8 cellular contexts compared by ENCODE assay signal in genomic region chr1:44786138-44786840, GRCh38. TPM values are rescaled to one million over a fixed set of nuclear protein-coding genes. Genes with fewer than 3 reads are reported as not detected.
DNase-seq lines count a peak whose midpoint lies in the region; TF ChIP-seq lines count a peak whose summit lies in the region.

No MANE protein-coding gene starts in this region.

- H3K36me3 ChIP-seq in esophagus (ENCODE audit: control insufficient read depth in 2 of 2, insufficient read depth in 2 of 2, low read length in 1 of 2): peaks cover 0 to 2% of the 10 kb centered on the region in 2 donors
- H3K36me3 ChIP-seq in muscle layer of duodenum (ENCODE audit: control insufficient read depth in 1 of 2, insufficient read depth in 2 of 2, low read length in 2 of 2): peaks cover 0 to 5% of the 10 kb centered on the region in 2 donors

- H3K4me1 ChIP-seq in esophagus (ENCODE audit: control insufficient read depth in 2 of 2, insufficient read depth in 2 of 2, low read length in 1 of 2): peaks cover 0 to 7% of the 10 kb centered on the region in 2 donors
- peaks cover 11 to 21% of the 10 kb centered on the region in 2 donors for H3K4me1 ChIP-seq in muscle layer of duodenum (ENCODE audit: control insufficient read depth in 1 of 2, insufficient read depth in 2 of 2, low read length in 2 of 2)

- TF ChIP-seq POLR2A in GM19193 (IDR thresholded peaks at IDR 0.05; ENCODE audit: extremely low read depth, insufficient read depth, insufficient read length): peak; percentile 34

- no peaks in the 10 kb centered on the region for H3K27me3 ChIP-seq in esophagus (ENCODE audit: control insufficient read depth in 1 of 2, insufficient read depth in 2 of 2, low read length in 2 of 2)
- no peaks in the 10 kb centered on the region for H3K27me3 ChIP-seq in muscle layer of duodenum (ENCODE audit: low read depth, low read length)

- peak overlapping the region; percentile 57 to 69 for H3K27ac ChIP-seq in esophagus (ENCODE audit: low read depth in 2 of 2, low read length in 1 of 2)
- H3K27ac ChIP-seq in muscle layer of duodenum (ENCODE audit: low read length): no peak overlapping the region
- H3K27ac ChIP-seq in substantia nigra (ENCODE audit: low read depth, low read length, poor library complexity, severe bottlenecking): no peak overlapping the region

- DNase-seq in AG09319 (ENCODE audit: extremely low read depth, low read depth) (no peak), NCI-H1048 (lab: John Stamatoyannopoulos, UW) (peak; percentile 62), activated T-cell treated with anti-CD3 and anti-CD28 coated beads for 1 hour (ENCODE audit: low read depth) (peak; percentile 70), substantia nigra (lab: John Stamatoyannopoulos, UW) (peak in 25 of 49 donors; percentile 11 to 69 (median 33)), dedifferentiated amniotic fluid mesenchymal stem cell (ENCODE audit: extremely low spot score) (no peak)

- H3K9me3 ChIP-seq in esophagus (ENCODE audit: control insufficient read depth in 2 of 2, insufficient read depth in 1 of 2, low read depth in 1 of 2, low read length in 1 of 2): no peaks in the 10 kb centered on the region
- H3K9me3 ChIP-seq in muscle layer of duodenum (ENCODE audit: control insufficient read depth in 1 of 2, low read length in 2 of 2): no peaks in the 10 kb centered on the region

- H3K4me3 ChIP-seq in esophagus (ENCODE audit: low read depth in 1 of 2, low read length in 2 of 2) (peak overlapping the region; percentile 45 to 55), muscle layer of duodenum (ENCODE audit: low read depth in 1 of 2, low read length in 2 of 2) (peak overlapping the region; percentile 55 to 66)

- peak; percentile 100 for TF ChIP-seq CTCF in AG09319 (IDR thresholded peaks at IDR 0.05; ENCODE audit: low read depth, low read length)

- 7 to 8% methylated on average over 49 of the region's 49 CpGs for WGBS in esophagus, 2 donors

RNA-seq across cellular contexts. Expression of gene BEST4, which starts 1.7 kb away (rescaled TPM):
- polyA plus RNA-seq in esophagus: under 1 TPM; 0.11 to 0.26 TPM

RNA-seq across cellular contexts. Expression of gene RPS8, which starts 10.9 kb away (rescaled TPM):
- 1,000 to 10,000 TPM; 2,523 to 3,063 TPM for polyA plus RNA-seq in esophagus

RNA-seq across cellular contexts. Expression of gene PLK3, which starts 13.9 kb away (rescaled TPM):
- polyA plus RNA-seq in esophagus: 10 to 100 TPM; 23.1 to 58.1 TPM

RNA-seq across cellular contexts. Expression of gene DYNLT4, which starts 20.9 kb away (rescaled TPM):
- under 1 TPM; 0.14 to 0.26 TPM for polyA plus RNA-seq in esophagus

RNA-seq across cellular contexts. Expression of gene BTBD19, which starts 22.0 kb away (rescaled TPM):
- polyA plus RNA-seq in esophagus: 1 to 10 TPM; 1.3 to 8.0 TPM

Comparison
In these comparisons a context has a peak if more than half of its experiments do, and no peak if none do; other contexts are left out.
1. DNase-seq: peak in NCI-H1048 (single experiment), activated T-cell treated with anti-CD3 and anti-CD28 coated beads for 1 hour (single experiment) and substantia nigra (25 of 49); none in AG09319 (single experiment) and dedifferentiated amniotic fluid mesenchymal stem cell (single experiment).
2. H3K27ac ChIP-seq: peak in esophagus (2 of 2); none in muscle layer of duodenum (single experiment) and substantia nigra (single experiment).